13 cellular contexts compared by ENCODE assay signal in genomic region chr6:33592280-33592594, GRCh38. TPM values are rescaled to one million over a fixed set of nuclear protein-coding genes. Genes with fewer than 3 reads are reported as not detected.
DNase-seq lines count a peak whose midpoint lies in the region; ATAC-seq, FAIRE-seq and TF ChIP-seq lines count a peak whose summit lies in the region.
"Had no signal": no experiment of that assay in that cellular context is flagged by ENCODE, and none has a peak within 500 bp of the region (broad histone marks: within the 10 kb centered on the region; RNA-seq: fewer than 3 reads in every experiment).

No MANE protein-coding gene starts in this region.

- peak overlapping the region; percentile 66 for H3K27ac Mint-ChIP-seq in activated naive CD8-positive, alpha-beta T cell
- no peak overlapping the region for H3K27ac Mint-ChIP-seq in activated naive CD8-positive, alpha-beta T cell treated with anti-CD3 and anti-CD28 coated beads for 36 hours
- H3K27ac Mint-ChIP-seq in stimulated activated naive B cell treated with anti-CD40 and anti-IgM and Interleukin-4, amounts not matched to agents 10 μg/mL and 1 μg/mL and 100 μg/mL, for 72 hours: peak overlapping the region; percentile 95

- TF ChIP-seq EP300 in K562 (IDR thresholded peaks at IDR 0.05; ENCODE audit: low read length): no peak

- BruUV-seq in K562 (replicated peaks; lab: Mats Ljungman, UMichigan): no TSS peak

- peak overlapping the region; percentile 59 for H3K4me3 Mint-ChIP-seq in activated naive CD8-positive, alpha-beta T cell
- no peak overlapping the region for H3K4me3 Mint-ChIP-seq in activated naive CD8-positive, alpha-beta T cell treated with anti-CD3 and anti-CD28 coated beads for 36 hours
- H3K4me3 Mint-ChIP-seq in stimulated activated naive B cell treated with anti-CD40 and anti-IgM and Interleukin-4, amounts not matched to agents 10 μg/mL and 1 μg/mL and 100 μg/mL, for 72 hours: peak overlapping the region; percentile 68 to 83
- H3K4me3 Mint-ChIP-seq: HFFc6 had no signal

- H4K20me1 ChIP-seq in OCI-LY1 (ENCODE audit: insufficient read depth, low read length) (no peaks in the 10 kb centered on the region), K562 (replicated peaks; ENCODE audit: control insufficient read depth, insufficient read depth, low read length) (no peaks in the 10 kb centered on the region)

- peaks cover 2% of the 10 kb centered on the region for H3K9me1 ChIP-seq in K562 (ENCODE audit: control insufficient read depth, insufficient read depth, low read length)

- H3K36me3 Mint-ChIP-seq in activated naive CD8-positive, alpha-beta T cell: no peaks in the 10 kb centered on the region
- no peaks in the 10 kb centered on the region for H3K36me3 Mint-ChIP-seq in activated naive CD8-positive, alpha-beta T cell treated with anti-CD3 and anti-CD28 coated beads for 36 hours
- peaks cover 0 to 3% of the 10 kb centered on the region in 2 donors for H3K36me3 Mint-ChIP-seq in stimulated activated naive B cell treated with anti-CD40 and anti-IgM and Interleukin-4, amounts not matched to agents 10 μg/mL and 1 μg/mL and 100 μg/mL, for 72 hours

- H3K36me3 ChIP-seq in OCI-LY1 (ENCODE audit: insufficient read depth, low read length) (no peaks in the 10 kb centered on the region), K562 (ENCODE audit: control insufficient read depth, insufficient read depth, low read length) (no peaks in the 10 kb centered on the region), SJCRH30 (no peaks in the 10 kb centered on the region)
- H3K36me3 ChIP-seq: ovary had no signal

- intact Hi-C loops in K562 (cut with micrococcal nuclease): no loop called here

- H3K27ac ChIP-seq in OCI-LY1 (ENCODE audit: low read depth, low read length, poor library complexity, severe bottlenecking): peak overlapping the region; percentile 74
- no peak overlapping the region for H3K27ac ChIP-seq in K562 (ENCODE audit: extremely low read depth, low read depth, low read length)
- no peak overlapping the region for H3K27ac ChIP-seq in SJCRH30
- H3K27ac ChIP-seq: KMS-11, ovary had no signal

- in situ Hi-C loops in K562 (cut with MboI): no loop called here

- 56% methylated on average over 7 of the region's 7 CpGs for WGBS in K562 (ENCODE audit: insufficient coverage, low coverage, missing lambda C conversion rate)

- TF ChIP-seq RAD21 in K562 (CRISPR knock-in tag; conservative IDR thresholded peaks at IDR 0.05 in 1 of 2, IDR thresholded peaks at IDR 0.05 in 1 of 2): no peak

- H3K4me2 ChIP-seq in OCI-LY1 (ENCODE audit: low read length) (no peak overlapping the region; the same call in 1 of the 2 replicates), K562 (ENCODE audit: insufficient read depth, low read length) (no peak overlapping the region)
- H3K4me2 ChIP-seq: KMS-11 had no signal

- no peak for TF ChIP-seq POLR2A in K562 (conservative IDR thresholded peaks at IDR 0.05)

- POLR2A ChIA-PET in K562 (lab: Yijun Ruan, JAX): interaction anchor here (0.7 to 1.6 kb wide), 3 partner anchors 9 to 185 kb away, joined by 3 read pairs; no protein-coding TSS in a partner anchor

- H3K27me3 ChIP-seq in OCI-LY1 (ENCODE audit: insufficient read depth, low read length) (no peaks in the 10 kb centered on the region), K562 (ENCODE audit: control insufficient read depth in 2 of 2, insufficient read depth in 2 of 2, low read length in 2 of 2) (no peaks in the 10 kb centered on the region), SJCRH30 (no peaks in the 10 kb centered on the region)
- H3K27me3 ChIP-seq: ovary had no signal

- H3F3A ChIP-seq in OCI-LY1 (ENCODE audit: insufficient read depth, low read length): no peaks in the 10 kb centered on the region

- no peaks in the 10 kb centered on the region for H3K9me2 ChIP-seq in OCI-LY1 (ENCODE audit: low read depth, low read length)

- peaks cover 14% of the 10 kb centered on the region for H3K4me1 ChIP-seq in OCI-LY1 (ENCODE audit: insufficient read depth, low read length, severe bottlenecking)
- H3K4me1 ChIP-seq in K562 (replicated peaks in 1 of 2; ENCODE audit: control insufficient read depth in 2 of 2, insufficient read depth in 2 of 2, low read length in 2 of 2): peaks cover 15 to 32% of the 10 kb centered on the region in 2 experiments
- H3K4me1 ChIP-seq in SJCRH30: peaks cover 21% of the 10 kb centered on the region

- H3K9me3 ChIP-seq in OCI-LY1 (ENCODE audit: low read length) (no peaks in the 10 kb centered on the region), K562 (replicated peaks; ENCODE audit: control insufficient read depth, insufficient read depth, low read depth, low read length) (no peaks in the 10 kb centered on the region), SJCRH30 (replicated peaks) (no peaks in the 10 kb centered on the region)
- H3K9me3 ChIP-seq: ovary had no signal

- FAIRE-seq in K562 (lab: Jason Lieb, UNC): no peak

- H2AFZ ChIP-seq in OCI-LY1 (ENCODE audit: low read length) (no peak overlapping the region), K562 (ENCODE audit: low read depth, low read length) (no peak overlapping the region; the same call in 1 of the 2 replicates)

- H3K9me3 Mint-ChIP-seq in activated naive CD8-positive, alpha-beta T cell (ENCODE audit: low read depth): no peaks in the 10 kb centered on the region
- no peaks in the 10 kb centered on the region for H3K9me3 Mint-ChIP-seq in activated naive CD8-positive, alpha-beta T cell treated with anti-CD3 and anti-CD28 coated beads for 36 hours
- H3K9me3 Mint-ChIP-seq in stimulated activated naive B cell treated with anti-CD40 and anti-IgM and Interleukin-4, amounts not matched to agents 10 μg/mL and 1 μg/mL and 100 μg/mL, for 72 hours: peaks cover 5 to 6% of the 10 kb centered on the region in 2 donors
- H3K9me3 Mint-ChIP-seq: HFFc6 had no signal

- H3K9ac ChIP-seq in OCI-LY1 (ENCODE audit: low read length): no peak overlapping the region
- peak overlapping the region in 1 of 2 experiments; percentile 10; a peak in 1 of 4 replicates for H3K9ac ChIP-seq in K562 (ENCODE audit: insufficient read depth in 1 of 2, low read depth in 2 of 2, low read length in 2 of 2)
- H3K9ac ChIP-seq: KMS-11 had no signal

- no peaks in the 10 kb centered on the region for H3K27me3 Mint-ChIP-seq in activated naive CD8-positive, alpha-beta T cell
- H3K27me3 Mint-ChIP-seq in activated naive CD8-positive, alpha-beta T cell treated with anti-CD3 and anti-CD28 coated beads for 36 hours: no peaks in the 10 kb centered on the region
- H3K27me3 Mint-ChIP-seq in stimulated activated naive B cell treated with anti-CD40 and anti-IgM and Interleukin-4, amounts not matched to agents 10 μg/mL and 1 μg/mL and 100 μg/mL, for 72 hours: no peaks in the 10 kb centered on the region

- ATAC-seq in K562 (no peak), GM18861 (IDR thresholded peaks at IDR 0.05; ENCODE audit: unreplicated experiment) (no peak)
- no peak for ATAC-seq in stimulated activated naive B cell treated with anti-CD40 and anti-IgM and Interleukin-4, amounts not matched to agents 10 μg/mL and 1 μg/mL and 100 μg/mL, for 72 hours (replicated peaks)

- H3K4me3 ChIP-seq in OCI-LY1 (ENCODE audit: low read depth, low read length, poor library complexity, severe bottlenecking) (no peak overlapping the region), K562 (no peak overlapping the region), SJCRH30 (no peak overlapping the region)
- H3K4me3 ChIP-seq: ovary had no signal

- H3K4me1 Mint-ChIP-seq in activated naive CD8-positive, alpha-beta T cell (ENCODE audit: low read depth): peaks cover 24% of the 10 kb centered on the region
- H3K4me1 Mint-ChIP-seq in activated naive CD8-positive, alpha-beta T cell treated with anti-CD3 and anti-CD28 coated beads for 36 hours: peaks cover 34% of the 10 kb centered on the region
- peaks cover 52 to 69% of the 10 kb centered on the region in 2 donors for H3K4me1 Mint-ChIP-seq in stimulated activated naive B cell treated with anti-CD40 and anti-IgM and Interleukin-4, amounts not matched to agents 10 μg/mL and 1 μg/mL and 100 μg/mL, for 72 hours

- no peak for DNase-seq in activated naive CD8-positive, alpha-beta T cell treated with anti-CD3 and anti-CD28 coated beads for 36 hours
- no peak for DNase-seq in K562 (ENCODE audit: extremely low read depth in 1 of 4, low spot score in 3 of 4)
- DNase-seq in stimulated activated naive B cell treated with anti-CD40 and anti-IgM and Interleukin-4, amounts not matched to agents 10 μg/mL and 1 μg/mL and 100 μg/mL, for 72 hours: no peak
- DNase-seq in SJCRH30: no peak
- DNase-seq in NCI-H2029 (lab: John Stamatoyannopoulos, UW): no peak
- DNase-seq: DMS 273 treated with DMSO at 0.1 percent for 48 hours, HFFc6, NCI-H1436 treated with DMSO at 0.1 percent for 48 hours had no signal

- TF ChIP-seq CTCF in OCI-LY1 (IDR thresholded peaks at IDR 0.05; ENCODE audit: low read length) (no peak), K562 (IDR thresholded peaks at IDR 0.05 in 2 of 3, conservative IDR thresholded peaks at IDR 0.05 in 1 of 3; ENCODE audit: insufficient read depth in 2 of 3, low read depth in 1 of 3, low read length in 3 of 3) (no peak)

- H3K79me2 ChIP-seq in OCI-LY1 (ENCODE audit: insufficient read depth, low read length) (no peaks in the 10 kb centered on the region), K562 (ENCODE audit: control insufficient read depth, insufficient read depth, low read length) (no peaks in the 10 kb centered on the region)

- CTCF ChIA-PET in K562 (lab: Yijun Ruan, JAX; ENCODE audit: low intra/inter-chr PET ratio): no interaction called here

RNA-seq across cellular contexts. Expression of gene BAK1, which starts 12.2 kb away (rescaled TPM):
- total RNA-seq in activated naive CD8-positive, alpha-beta T cell treated with anti-CD3 and anti-CD28 coated beads for 36 hours: 10 to 100 TPM; 32.0 to 34.3 TPM
- total RNA-seq in K562 (2011; cell fraction: chromatin; rRNA removed; ENCODE audit: low replicate concordance): 5.4 and 22.3 TPM in 2 replicates
- total RNA-seq in K562 (2011; cell fraction: nucleolus; rRNA removed): 18.4 and 20.8 TPM in 2 replicates
- 18.6 and 21.4 TPM in 2 replicates for total RNA-seq in K562 (2011; cell fraction: nucleoplasm; rRNA removed)
- total RNA-seq in K562 (2014; rRNA removed): 11.5 and 14.8 TPM in 2 replicates
- 14.4 and 16.5 TPM in 2 replicates for total RNA-seq in K562 (2014; rRNA removed; fragmentation: Illumina TruSeq; extraction: Trizol)
- total RNA-seq in K562 (2015; rRNA removed; fragmentation: Illumina TruSeq; extraction: Trizol): 24.6 and 26.0 TPM in 2 replicates
- total RNA-seq in K562 (2021): 28.2 and 30.7 TPM in 2 replicates
- polyA plus RNA-seq in K562 (2011; rRNA removed): 18.9 and 22.7 TPM in 2 replicates
- 27.6 and 36.1 TPM in 2 replicates for polyA plus RNA-seq in K562 (2011; cell fraction: cytosol; rRNA removed)
- polyA plus RNA-seq in K562 (2011; cell fraction: nucleus; rRNA removed): 19.6 and 25.1 TPM in 2 replicates
- 23.7 and 26.4 TPM in 2 replicates for polyA plus RNA-seq in K562 (2012)
- polyA plus RNA-seq in K562 (2014; fragmentation: Illumina TruSeq; extraction: Trizol): 23.7 and 28.2 TPM in 2 replicates
- 1 to 10 TPM; 5.4 to 9.7 TPM for polyA plus RNA-seq in K562 (2014; fragmentation: Nextera tagmentation; extraction: Ambion mirVana)
- polyA plus RNA-seq in K562 (2014; rRNA removed): 24.1 and 26.2 TPM in 2 replicates
- 12.4 and 16.0 TPM in 2 replicates for polyA minus RNA-seq in K562 (2011; rRNA and poly(A)+ RNA removed)
- polyA minus RNA-seq in K562 (2011; cell fraction: cytosol; rRNA and poly(A)+ RNA removed): 16.0 and 18.0 TPM in 2 replicates
- polyA minus RNA-seq in K562 (2011; cell fraction: nucleus; rRNA and poly(A)+ RNA removed): 5.7 and 7.8 TPM in 2 replicates
- total RNA-seq in SJCRH30 (2014; rRNA removed; shearing (Covaris generic)): 22.5 and 24.0 TPM in 2 replicates

RNA-seq across cellular contexts. Expression of gene ITPR3, which starts 28.9 kb away (rescaled TPM):
- total RNA-seq in activated naive CD8-positive, alpha-beta T cell treated with anti-CD3 and anti-CD28 coated beads for 36 hours: 10 to 100 TPM; 35.5 to 36.6 TPM
- 128 and 310 TPM in 2 replicates for total RNA-seq in K562 (2011; cell fraction: chromatin; rRNA removed; ENCODE audit: low replicate concordance)
- 120 and 148 TPM in 2 replicates for total RNA-seq in K562 (2011; cell fraction: nucleolus; rRNA removed)
- 89.0 and 102 TPM in 2 replicates for total RNA-seq in K562 (2011; cell fraction: nucleoplasm; rRNA removed)
- total RNA-seq in K562 (2014; rRNA removed) (13.2 and 17.2 TPM in 2 replicates), K562 (2014; rRNA removed; fragmentation: Illumina TruSeq; extraction: Trizol) (4.9 and 7.0 TPM in 2 replicates), K562 (2015; rRNA removed; fragmentation: Illumina TruSeq; extraction: Trizol) (7.0 and 7.7 TPM in 2 replicates), K562 (2021) (31.2 and 35.7 TPM in 2 replicates)
- polyA plus RNA-seq in K562 (2011; rRNA removed) (14.7 and 22.4 TPM in 2 replicates), K562 (2014; fragmentation: Illumina TruSeq; extraction: Trizol) (20.5 and 22.0 TPM in 2 replicates), K562 (2014; fragmentation: Nextera tagmentation; extraction: Ambion mirVana) (under 1 TPM; 0.39 to 0.73 TPM), K562 (2014; rRNA removed) (20.9 and 23.7 TPM in 2 replicates)
- polyA plus RNA-seq in K562 (2011; cell fraction: cytosol; rRNA removed): 15.6 and 18.8 TPM in 2 replicates
- 187 and 251 TPM in 2 replicates for polyA plus RNA-seq in K562 (2011; cell fraction: nucleus; rRNA removed)
- 14.4 and 17.4 TPM in 2 replicates for polyA plus RNA-seq in K562 (2012)
- 18.8 and 19.6 TPM in 2 replicates for polyA minus RNA-seq in K562 (2011; rRNA and poly(A)+ RNA removed)
- polyA minus RNA-seq in K562 (2011; cell fraction: cytosol; rRNA and poly(A)+ RNA removed): 19.1 and 27.6 TPM in 2 replicates
- 48.7 and 51.2 TPM in 2 replicates for polyA minus RNA-seq in K562 (2011; cell fraction: nucleus; rRNA and poly(A)+ RNA removed)
- total RNA-seq in SJCRH30 (2014; rRNA removed; shearing (Covaris generic)): 2.6 and 2.9 TPM in 2 replicates
